In the genomic region with DNA sequence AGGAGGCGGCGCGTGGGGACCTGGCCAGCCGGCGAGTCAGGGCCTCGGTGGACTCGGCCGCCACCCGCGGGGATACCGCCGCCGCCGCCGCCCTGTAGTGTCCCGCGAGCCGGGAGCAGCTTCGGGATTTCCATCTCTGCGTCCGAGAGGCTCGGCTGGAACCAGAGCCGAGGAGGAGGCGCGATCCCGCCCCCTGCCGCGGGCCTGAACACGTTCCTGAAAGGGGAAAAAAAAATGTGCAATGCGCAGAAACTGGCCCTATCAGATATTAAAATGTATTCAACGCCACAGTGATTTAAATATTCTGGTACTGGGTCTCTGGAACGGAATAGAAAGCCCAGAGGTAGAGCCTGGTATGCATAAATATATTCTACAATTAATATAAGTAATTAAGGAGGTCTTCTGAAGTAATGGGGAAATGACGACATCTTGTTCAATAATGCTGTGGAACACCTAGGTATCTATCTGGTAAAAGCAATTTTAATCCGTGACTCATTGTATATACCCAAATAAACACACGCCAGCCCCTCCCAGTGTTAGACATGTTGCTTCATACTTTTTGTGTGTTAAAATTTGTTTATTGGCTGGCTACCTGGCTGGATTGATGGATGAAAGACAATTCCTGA, we compare ENCODE assay signal across 8 cellular contexts. TPM values are rescaled to one million over a fixed set of nuclear protein-coding genes. Genes with fewer than 3 reads are reported as not detected.
DNase-seq lines count a peak whose midpoint lies in the region; ATAC-seq and TF ChIP-seq lines count a peak whose summit lies in the region.
"Not testable (repeated sequence)": the region's sequence is repeated elsewhere in the genome, so short reads cannot be mapped to it uniquely, and the experiment has no call there.

A gene with protein sequence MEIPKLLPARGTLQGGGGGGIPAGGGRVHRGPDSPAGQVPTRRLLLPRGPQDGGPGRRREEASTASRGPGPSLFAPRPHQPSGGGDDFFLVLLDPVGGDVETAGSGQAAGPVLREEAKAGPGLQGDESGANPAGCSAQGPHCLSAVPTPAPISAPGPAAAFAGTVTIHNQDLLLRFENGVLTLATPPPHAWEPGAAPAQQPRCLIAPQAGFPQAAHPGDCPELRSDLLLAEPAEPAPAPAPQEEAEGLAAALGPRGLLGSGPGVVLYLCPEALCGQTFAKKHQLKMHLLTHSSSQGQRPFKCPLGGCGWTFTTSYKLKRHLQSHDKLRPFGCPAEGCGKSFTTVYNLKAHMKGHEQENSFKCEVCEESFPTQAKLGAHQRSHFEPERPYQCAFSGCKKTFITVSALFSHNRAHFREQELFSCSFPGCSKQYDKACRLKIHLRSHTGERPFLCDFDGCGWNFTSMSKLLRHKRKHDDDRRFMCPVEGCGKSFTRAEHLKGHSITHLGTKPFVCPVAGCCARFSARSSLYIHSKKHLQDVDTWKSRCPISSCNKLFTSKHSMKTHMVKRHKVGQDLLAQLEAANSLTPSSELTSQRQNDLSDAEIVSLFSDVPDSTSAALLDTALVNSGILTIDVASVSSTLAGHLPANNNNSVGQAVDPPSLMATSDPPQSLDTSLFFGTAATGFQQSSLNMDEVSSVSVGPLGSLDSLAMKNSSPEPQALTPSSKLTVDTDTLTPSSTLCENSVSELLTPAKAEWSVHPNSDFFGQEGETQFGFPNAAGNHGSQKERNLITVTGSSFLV (minus strand): TSS at position 172 of the 626 bp plus-strand sequence. CDS start 38 bp downstream, at position 134.

- H3K4me3 Mint-ChIP-seq in activated B cell treated with CpG ODN at 0.5 μM for 24 hours, result peak within 1 kb of the TSS; percentile 76
- H3K4me3 Mint-ChIP-seq in immature natural killer cell, result peak within 1 kb of the TSS; percentile 81 to 84 (median 82)

- TF ChIP-seq CTCF in AG04450 (IDR thresholded peaks at IDR 0.05; ENCODE audit: low read depth, low read length); activated B cell treated with CpG ODN at 0.5 μM for 24 hours (IDR thresholded peaks at IDR 0.05): not testable (repeated sequence)

- intact Hi-C loops in activated B cell treated with CpG ODN at 0.5 μM for 24 hours (cut with micrococcal nuclease), result loop anchor here (5.0 kb wide), 1 partner anchor 318 kb away; a partner anchor contains a TSS

- peak within 1 kb of the TSS; percentile 51 for H3K4me3 ChIP-seq in AG04450 (ENCODE audit: low read depth, low read length)

- peaks cover 20% of the 10 kb centered on the region for H3K36me3 Mint-ChIP-seq in activated B cell treated with CpG ODN at 0.5 μM for 24 hours (ENCODE audit: low read depth)
- not testable (repeated sequence) for H3K36me3 Mint-ChIP-seq in immature natural killer cell

- H3K27me3 Mint-ChIP-seq in activated B cell treated with CpG ODN at 0.5 μM for 24 hours; immature natural killer cell (ENCODE audit: low read depth in 3 of 3): not testable (repeated sequence)

- H3K27ac Mint-ChIP-seq in activated B cell treated with CpG ODN at 0.5 μM for 24 hours, result peak within 1 kb of the TSS; percentile 87
- H3K27ac Mint-ChIP-seq in immature natural killer cell, result peak within 1 kb of the TSS; percentile 81 to 94 (median 92)

- H3K36me3 ChIP-seq in KOPT-K1 (ENCODE audit: insufficient read depth, low read length), result not testable (repeated sequence)

- H3K27ac ChIP-seq in AG04450 (ENCODE audit: low read depth, low read length), result not testable (repeated sequence)
- H3K27ac ChIP-seq in KOPT-K1 (ENCODE audit: low read depth, low read length, poor library complexity, severe bottlenecking), result peak within 1 kb of the TSS; percentile 53
- H3K27ac ChIP-seq in cingulate gyrus (ENCODE audit: low read depth, low read length), result peak within 1 kb of the TSS; percentile 60

- not testable (repeated sequence) for H3K27me3 ChIP-seq in AG04450 (ENCODE audit: control insufficient read depth, insufficient read depth, low read length)

- not testable (repeated sequence) for H3K9me3 ChIP-seq in AG04450 (ENCODE audit: control insufficient read depth, insufficient read depth, low read length); KOPT-K1 (ENCODE audit: insufficient read depth, low read length, poor library complexity, severe bottlenecking)

- H3K4me1 Mint-ChIP-seq in activated B cell treated with CpG ODN at 0.5 μM for 24 hours, result peaks cover 36% of the 10 kb centered on the region
- H3K4me1 Mint-ChIP-seq in immature natural killer cell, result peaks cover 30 to 42% of the 10 kb centered on the region in 2 donors

- DNase-seq in AG04450 (ENCODE audit: low read depth, low spot score); activated B cell treated with CpG ODN at 0.5 μM for 24 hours: not testable (repeated sequence)
- peak; percentile 15 to 33 (median 23) for DNase-seq in immature natural killer cell
- DNase-seq in renal cortical epithelial cell (ENCODE audit: low read depth), result peak; percentile 27

- not testable (repeated sequence) for H3K9me3 Mint-ChIP-seq in activated B cell treated with CpG ODN at 0.5 μM for 24 hours, immature natural killer cell

- POLR2A ChIA-PET in AG04450 (lab: Yijun Ruan, JAX); activated B cell treated with CpG ODN at 0.5 μM for 24 hours (lab: Charles Lee): not testable (repeated sequence)

- CTCF ChIA-PET in AG04450 (lab: Charles Lee); activated B cell treated with CpG ODN at 0.5 μM for 24 hours (lab: Charles Lee): not testable (repeated sequence)

- peak; percentile 61 for ATAC-seq in GM18909 (IDR thresholded peaks at IDR 0.05; ENCODE audit: poor library complexity, unreplicated experiment)
- ATAC-seq in HG02759 (IDR thresholded peaks at IDR 0.05; ENCODE audit: unreplicated experiment), result peak; percentile 74
- ATAC-seq in activated B cell treated with CpG ODN at 0.5 μM for 24 hours (ENCODE audit: low read depth), result peak; percentile 67

RNA-seq across cellular contexts. Expression of the gene that starts here (rescaled TPM):
- polyA plus RNA-seq in AG04450 (2011; rRNA removed) (1.8 and 2.0 TPM in 2 replicates), immature natural killer cell (1 to 10 TPM in 2 of 3 donors, under 1 TPM in 1; 0.90 to 2.5 (median 2.3) TPM)
- polyA minus RNA-seq in AG04450 (2011; rRNA and poly(A)+ RNA removed), result 6.9 TPM in 2 replicates
- total RNA-seq in activated B cell treated with CpG ODN at 0.5 μM for 24 hours (9.2 and 9.8 TPM in 2 replicates), renal cortical epithelial cell (8.2 and 8.5 TPM in 2 replicates)
